36 cellular contexts compared by ENCODE assay signal in genomic region chr7:143303733-143304132, GRCh38. TPM values are rescaled to one million over a fixed set of nuclear protein-coding genes. Genes with fewer than 3 reads are reported as not detected.
"Had no signal": no experiment of that assay in that cellular context is flagged by ENCODE, and none has a peak within 500 bp of the region (broad histone marks: within the 10 kb centered on the region; RNA-seq: fewer than 3 reads in every experiment).

No MANE protein-coding gene starts in this region.

- H3K4me3 ChIP-seq: adrenal gland, body of pancreas, Peyer's patch had no signal

- DNase-seq: activated CD4-positive, alpha-beta T cell treated with anti-CD3 and anti-CD28 coated beads, Interleukin-2, amount 10 ng/mL, durations not matched to agents 24 days and 14 days; activated CD4-positive, alpha-beta T cell treated with anti-CD3 and anti-CD28 coated beads, Interleukin-2, amount 50 U/mL, for 4 hours; activated CD8-positive, alpha-beta memory T cell treated with anti-CD3 and anti-CD28 coated beads, Interleukin-2, amount 50 U/mL, for 4 hours; activated CD8-positive, alpha-beta T cell treated with anti-CD3 and anti-CD28 coated beads for 36 hours; activated effector memory CD4-positive, alpha-beta T cell treated with anti-CD3 and anti-CD28 coated beads, Interleukin-2, amount 50 U/mL, for 16 hours; activated naive CD4-positive, alpha-beta T cell; activated T-cell treated with anti-CD3 and anti-CD28 coated beads for 4 hours; activated T-cell treated with anti-CD3 and anti-CD28 coated beads, Interleukin-2, amount 50 U/mL, for 72 hours; adrenal gland; body of pancreas; central memory CD4-positive, alpha-beta T cell; Kasumi-1; KG1; MM.1S; MV-4-11; NCI-H1092; NCI-H1436 treated with DMSO at 0.1 percent for 48 hours; NCI-H1694 treated with DMSO at 0.1 percent for 48 hours; NCI-H2029; NCI-H2171; NCI-H510A; NCI-H526; NCI-H748 treated with DMSO at 0.1 percent for 48 hours; NK-92 treated with Interleukin-12 subunit alpha and Interleukin-12 subunit beta, amount 100 ng/mL, for 24 hours; PC-3; Peyer's patch; RPMI8226; SW 1271; T-helper 1 cell; T-helper 2 cell; T-helper 9 cell had no signal

- H3K9me3 Mint-ChIP-seq: activated CD4-positive, alpha-beta T cell treated with anti-CD3 and anti-CD28 coated beads, Interleukin-2, amount 10 ng/mL, durations not matched to agents 24 days and 14 days; activated CD8-positive, alpha-beta T cell treated with anti-CD3 and anti-CD28 coated beads for 36 hours; activated naive CD4-positive, alpha-beta T cell treated with anti-CD3 and anti-CD28 coated beads, Interleukin-2, amount 50 U/mL, for 72 hours; activated T-cell treated with anti-CD3 and anti-CD28 coated beads, Interleukin-2, amount 50 U/mL, for 72 hours; activated T-helper 17 cell treated with anti-CD3 and anti-CD28 coated beads, Interleukin-2, amount 50 U/mL, for 72 hours had no signal

- H3K9me3 ChIP-seq: adrenal gland, body of pancreas, Peyer's patch had no signal

- H3K27ac Mint-ChIP-seq: activated CD4-positive, alpha-beta T cell treated with anti-CD3 and anti-CD28 coated beads, Interleukin-2, amount 10 ng/mL, durations not matched to agents 24 days and 14 days; activated CD8-positive, alpha-beta T cell treated with anti-CD3 and anti-CD28 coated beads for 36 hours; activated naive CD4-positive, alpha-beta T cell treated with anti-CD3 and anti-CD28 coated beads, Interleukin-2, amount 50 U/mL, for 72 hours; activated T-cell treated with anti-CD3 and anti-CD28 coated beads, Interleukin-2, amount 50 U/mL, for 72 hours; activated T-helper 17 cell treated with anti-CD3 and anti-CD28 coated beads, Interleukin-2, amount 50 U/mL, for 72 hours had no signal

- H3K27me3 ChIP-seq: adrenal gland, body of pancreas, Peyer's patch had no signal

- H3K27ac ChIP-seq: adrenal gland, body of pancreas, Peyer's patch had no signal

- H3K4me3 Mint-ChIP-seq: activated CD4-positive, alpha-beta T cell treated with anti-CD3 and anti-CD28 coated beads, Interleukin-2, amount 10 ng/mL, durations not matched to agents 24 days and 14 days; activated CD8-positive, alpha-beta T cell treated with anti-CD3 and anti-CD28 coated beads for 36 hours; activated T-cell treated with anti-CD3 and anti-CD28 coated beads, Interleukin-2, amount 50 U/mL, for 72 hours; activated T-helper 17 cell treated with anti-CD3 and anti-CD28 coated beads, Interleukin-2, amount 50 U/mL, for 72 hours had no signal

- ATAC-seq: activated CD8-positive, alpha-beta T cell treated with anti-CD3 and anti-CD28 coated beads for 36 hours; activated naive CD4-positive, alpha-beta T cell treated with anti-CD3 and anti-CD28 coated beads, Interleukin-2, amount 50 U/mL, for 72 hours; activated T-cell treated with anti-CD3 and anti-CD28 coated beads, Interleukin-2, amount 50 U/mL, for 72 hours; activated T-helper 17 cell treated with anti-CD3 and anti-CD28 coated beads, Interleukin-2, amount 50 U/mL, for 72 hours; body of pancreas; PC-3; Right ventricle myocardium inferior had no signal

- H3K27me3 Mint-ChIP-seq: activated CD4-positive, alpha-beta T cell treated with anti-CD3 and anti-CD28 coated beads, Interleukin-2, amount 10 ng/mL, durations not matched to agents 24 days and 14 days; activated CD8-positive, alpha-beta T cell treated with anti-CD3 and anti-CD28 coated beads for 36 hours; activated T-helper 17 cell treated with anti-CD3 and anti-CD28 coated beads, Interleukin-2, amount 50 U/mL, for 72 hours had no signal

- H3K4me1 ChIP-seq: adrenal gland, body of pancreas had no signal

RNA-seq across cellular contexts. Expression of gene CLCN1, which starts 12.2 kb away (rescaled TPM):
- total RNA-seq: activated CD4-positive, alpha-beta T cell treated with anti-CD3 and anti-CD28 coated beads, Interleukin-2, amount 10 ng/mL, durations not matched to agents 24 days and 14 days; astrocyte; body of pancreas; cerebellum; Right ventricle myocardium inferior had no signal
